In the genomic region with DNA sequence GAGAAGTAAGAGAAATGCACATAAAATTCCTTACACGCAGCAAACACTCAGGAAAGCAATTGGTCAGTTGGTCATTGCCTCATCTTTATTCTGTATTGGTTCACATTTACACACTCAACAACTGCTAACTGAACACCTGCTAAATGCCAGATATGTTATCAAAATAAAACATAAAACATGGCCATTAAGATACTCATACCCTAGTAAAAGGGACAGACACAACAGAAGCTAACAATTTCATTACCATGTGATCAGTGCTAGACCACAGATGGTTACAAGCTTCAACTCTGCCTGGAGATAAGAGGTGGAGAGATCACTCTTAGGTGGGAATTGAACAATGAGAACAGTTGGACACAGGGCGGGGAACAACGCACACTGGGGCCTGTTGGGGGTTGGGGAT, we compare ENCODE assay signal across 14 cellular contexts.
"Had no signal": no experiment of that assay in that cellular context is flagged by ENCODE, and none has a peak within 500 bp of the region (broad histone marks: within the 10 kb centered on the region; RNA-seq: fewer than 3 reads in every experiment).

No MANE protein-coding gene starts in this region.

- H3K36me3 ChIP-seq: colonic mucosa, pancreas, tibial artery, upper lobe of right lung, vagina had no signal

- H3K27me3 ChIP-seq: colonic mucosa, foreskin keratinocyte, hepatocyte, pancreas, tibial artery, upper lobe of right lung, vagina had no signal

- DNase-seq: colonic mucosa; dermis blood vessel endothelial cell; foreskin keratinocyte; head of caudate nucleus; mammary epithelial cell; naive thymus-derived CD8-positive, alpha-beta T cell; pancreas; right cardiac atrium; stimulated activated CD4-positive, alpha-beta T cell treated with anti-CD3 and anti-CD28 coated beads, Interleukin-4, amount 100 ng/mL, for 1 hour; tibial artery; upper lobe of right lung had no signal

- H3K4me2 ChIP-seq: hepatocyte had no signal

- ATAC-seq: foreskin keratinocyte; naive thymus-derived CD8-positive, alpha-beta T cell; pancreas; right cardiac atrium; stimulated activated memory B cell treated with anti-CD40 and anti-IgM and Interleukin-4, amounts not matched to agents 10 μg/mL and 1 μg/mL and 100 μg/mL, for 72 hours; upper lobe of right lung had no signal

- H3K4me1 ChIP-seq: colonic mucosa, pancreas, vagina had no signal

- H3K4me3 ChIP-seq: colonic mucosa, hepatocyte, pancreas, tibial artery, upper lobe of right lung, vagina had no signal

- H2AFZ ChIP-seq: hepatocyte had no signal

- H3K9me3 ChIP-seq: colonic mucosa, pancreas, tibial artery, upper lobe of right lung, vagina had no signal
